8 cellular contexts compared by ENCODE assay signal in genomic region chr15:75201609-75202250, GRCh38. TPM values are rescaled to one million over a fixed set of nuclear protein-coding genes. Genes with fewer than 3 reads are reported as not detected.
DNase-seq lines count a peak whose midpoint lies in the region; ATAC-seq and TF ChIP-seq lines count a peak whose summit lies in the region.

Gene C15orf39 (plus strand): TSS chr15:75201882. CDS start chr15:75206049, 4,167 bp downstream.

- H3K4me1 ChIP-seq in ectodermal cell (ENCODE audit: control insufficient read depth, insufficient read depth, low read length) (peaks cover 12% of the 10 kb centered on the region), lung (ENCODE audit: control insufficient read depth in 2 of 2, insufficient read depth in 2 of 2, low read length in 2 of 2) (peaks cover 10 to 13% of the 10 kb centered on the region in 2 donors)

- 0% methylated on average over 84 of the region's 84 CpGs for WGBS in ectodermal cell, 2 experiments
- 0% methylated on average over 64 to 84 of the region's 84 CpGs for WGBS in lung, 2 donors

- ATAC-seq in GM18520 (IDR thresholded peaks at IDR 0.05; ENCODE audit: unreplicated experiment) (peak; percentile 30), HG03064 (IDR thresholded peaks at IDR 0.05; ENCODE audit: low read depth, unreplicated experiment) (peak; percentile 34), lung (ENCODE audit: insufficient read depth, low FRiP score) (peak; percentile 82)
- ATAC-seq in activated CD8-positive, alpha-beta T cell treated with anti-CD3 and anti-CD28 coated beads, Interleukin-2, amount 10 ng/mL, durations not matched to agents 7 days and 5 days = peak; percentile 63

- H3K9me3 ChIP-seq in ectodermal cell (ENCODE audit: control insufficient read depth, low read length) (no peaks in the 10 kb centered on the region), lung (ENCODE audit: control insufficient read depth in 2 of 2, insufficient read depth in 1 of 2, low read length in 1 of 2) (no peaks in the 10 kb centered on the region)

- peak within 1 kb of the TSS; percentile 91 for H3K27ac Mint-ChIP-seq in activated CD8-positive, alpha-beta T cell treated with anti-CD3 and anti-CD28 coated beads, Interleukin-2, amount 10 ng/mL, durations not matched to agents 7 days and 5 days

- DNase-seq in AG08395 (ENCODE audit: low spot score) (peak; percentile 91), NCI-H748 (lab: John Stamatoyannopoulos, UW; ENCODE audit: unreplicated experiment) (peak; percentile 68), lung (ENCODE audit: low spot score) (peak; percentile 65)
- peak; percentile 79 for DNase-seq in activated CD8-positive, alpha-beta T cell treated with anti-CD3 and anti-CD28 coated beads, Interleukin-2, amount 10 ng/mL, durations not matched to agents 7 days and 5 days
- peak; percentile 43 for DNase-seq in stimulated activated CD8-positive, alpha-beta memory T cell treated with anti-CD3 and anti-CD28 coated beads, Interleukin-12 subunit alpha, Interleukin-12 subunit beta, amount 100 ng/mL, for 1 hour (ENCODE audit: low read depth)

- peak within 1 kb of the TSS; percentile 52 for H3K4me3 ChIP-seq in ectodermal cell (ENCODE audit: insufficient read depth, low read depth, low read length)
- H3K4me3 ChIP-seq in lung = peak within 1 kb of the TSS; percentile 85

- no peaks in the 10 kb centered on the region for H3K36me3 ChIP-seq in ectodermal cell (ENCODE audit: control insufficient read depth, insufficient read depth, low read length)
- peaks cover 0 to 10% of the 10 kb centered on the region in 2 donors for H3K36me3 ChIP-seq in lung (ENCODE audit: control insufficient read depth in 2 of 2, insufficient read depth in 2 of 2, low read length in 2 of 2)

- peaks cover 63% of the 10 kb centered on the region for H3K4me1 Mint-ChIP-seq in activated CD8-positive, alpha-beta T cell treated with anti-CD3 and anti-CD28 coated beads, Interleukin-2, amount 10 ng/mL, durations not matched to agents 7 days and 5 days (ENCODE audit: low read depth)

- peak within 1 kb of the TSS; percentile 90 for H3K4me3 Mint-ChIP-seq in activated CD8-positive, alpha-beta T cell treated with anti-CD3 and anti-CD28 coated beads, Interleukin-2, amount 10 ng/mL, durations not matched to agents 7 days and 5 days

- POLR2A ChIA-PET in activated CD8-positive, alpha-beta T cell treated with anti-CD3 and anti-CD28 coated beads, Interleukin-2, amount 10 ng/mL, durations not matched to agents 7 days and 5 days (lab: Charles Lee) = interaction anchor here (0.8 to 2.8 kb wide), 14 partner anchors 30 to 264 kb away, joined by 3 to 15 read pairs (median 4); partner anchors contain the start of genes COX5A, PPCDC and RPP25

- CTCF ChIA-PET in activated CD8-positive, alpha-beta T cell treated with anti-CD3 and anti-CD28 coated beads, Interleukin-2, amount 10 ng/mL, durations not matched to agents 7 days and 5 days (lab: Charles Lee) = interaction anchor here (0.6 to 4.5 kb wide), 24 partner anchors 10 to 475 kb away, joined by 3 to 39 read pairs (median 4); partner anchors contain the start of genes PPCDC and RPP25

- H3K9me3 Mint-ChIP-seq in activated CD8-positive, alpha-beta T cell treated with anti-CD3 and anti-CD28 coated beads, Interleukin-2, amount 10 ng/mL, durations not matched to agents 7 days and 5 days (ENCODE audit: insufficient read depth) = no peaks in the 10 kb centered on the region

- H3K27ac ChIP-seq in ectodermal cell (ENCODE audit: insufficient read depth, low read depth, low read length, poor library complexity, severe bottlenecking) (no peak within 1 kb of the TSS), lung (ENCODE audit: low read depth in 1 of 2, low read length in 1 of 2) (peak within 1 kb of the TSS; percentile 95 to 96)

- H3K27me3 ChIP-seq in ectodermal cell (ENCODE audit: control insufficient read depth, insufficient read depth, low read length, poor library complexity, severe bottlenecking) (peaks cover 48% of the 10 kb centered on the region), lung (ENCODE audit: control insufficient read depth, insufficient read depth) (no peaks in the 10 kb centered on the region)

- TF ChIP-seq CTCF in lung (IDR thresholded peaks at IDR 0.05; ENCODE audit: control extremely low read depth, extremely low read depth) = peak; percentile 53

- H3K36me3 Mint-ChIP-seq in activated CD8-positive, alpha-beta T cell treated with anti-CD3 and anti-CD28 coated beads, Interleukin-2, amount 10 ng/mL, durations not matched to agents 7 days and 5 days (ENCODE audit: low read depth) = peaks cover 20% of the 10 kb centered on the region

- no peaks in the 10 kb centered on the region for H3K27me3 Mint-ChIP-seq in activated CD8-positive, alpha-beta T cell treated with anti-CD3 and anti-CD28 coated beads, Interleukin-2, amount 10 ng/mL, durations not matched to agents 7 days and 5 days (ENCODE audit: low read depth)

RNA-seq across cellular contexts. Expression of gene C15orf39, which starts in this region (rescaled TPM):
- 10 to 100 TPM; 57.2 to 59.4 TPM for total RNA-seq in activated CD8-positive, alpha-beta T cell treated with anti-CD3 and anti-CD28 coated beads, Interleukin-2, amount 10 ng/mL, durations not matched to agents 7 days and 5 days
- 7.9 TPM for polyA plus RNA-seq in ectodermal cell (2013, experiment 1 of 4)
- polyA plus RNA-seq in ectodermal cell (2013, experiment 2 of 4) = 10.5 TPM
- 7.4 TPM for polyA plus RNA-seq in ectodermal cell (2013, experiment 3 of 4)
- polyA plus RNA-seq in ectodermal cell (2013, experiment 4 of 4) = 8.9 TPM
- total RNA-seq in lung = 10 to 100 TPM; 16.8 to 57.7 TPM
- polyA plus RNA-seq in lung = 10 to 100 TPM; 13.1 to 34.4 TPM

Comparison
In these comparisons a context has a peak if more than half of its experiments do, and no peak if none do; other contexts are left out.
1. ATAC-seq: peak in every context shown above with its lines; median percentile 82 in lung; 63 in activated CD8-positive, alpha-beta T cell treated with anti-CD3 and anti-CD28 coated beads, Interleukin-2, amount 10 ng/mL, durations not matched to agents 7 days and 5 days; 34 in HG03064; 30 in GM18520.